ENCODE assay signal across 21 cellular contexts in genomic region chr13:27245610-27246009, GRCh38.
"Had no signal": no experiment of that assay in that cellular context is flagged by ENCODE, and none has a peak within 500 bp of the region (broad histone marks: within the 10 kb centered on the region; RNA-seq: fewer than 3 reads in every experiment).

No MANE protein-coding gene starts in this region.

- ATAC-seq: activated CD8-positive, alpha-beta memory T cell treated with anti-CD3 and anti-CD28 coated beads, Interleukin-2, amount 10 ng/mL, durations not matched to agents 7 days and 5 days; activated naive CD4-positive, alpha-beta T cell treated with anti-CD3 and anti-CD28 coated beads, Interleukin-2, amount 50 U/mL, for 72 hours; PC-3 had no signal

- H3K27ac Mint-ChIP-seq: activated B cell treated with CpG ODN at 0.5 μM for 24 hours; activated CD4-positive, alpha-beta T cell treated with anti-CD3 and anti-CD28 coated beads, Interleukin-2, amount 10 ng/mL, durations not matched to agents 24 days and 14 days; activated CD8-positive, alpha-beta memory T cell treated with anti-CD3 and anti-CD28 coated beads, Interleukin-2, amount 10 ng/mL, durations not matched to agents 7 days and 5 days; activated naive CD4-positive, alpha-beta T cell treated with anti-CD3 and anti-CD28 coated beads, Interleukin-2, amount 50 U/mL, for 72 hours; activated T-cell treated with anti-CD3 and anti-CD28 coated beads, Interleukin-2, amount 50 U/mL, for 24 hours; activated T-helper 1 cell treated with anti-CD3 and anti-CD28 coated beads, Interleukin-12 subunit alpha, Interleukin-12 subunit beta, Interleukin-2, Interleukin-4 antibody, amounts not matched to agents 30 ng/mL and 10 ng/mL and 1 ng/mL, durations not matched to agents 14 hours and 24 hours and 36 hours; T-helper 1 cell treated with Interleukin-12 subunit alpha and Interleukin-12 subunit beta and Interleukin-4 antibody, amounts not matched to agents 30 μg/mL and 1 μg/mL, for 36 hours had no signal

- H3K4me3 Mint-ChIP-seq: activated B cell treated with CpG ODN at 0.5 μM for 24 hours; activated CD4-positive, alpha-beta T cell treated with anti-CD3 and anti-CD28 coated beads, Interleukin-2, amount 10 ng/mL, durations not matched to agents 24 days and 14 days; activated CD8-positive, alpha-beta memory T cell treated with anti-CD3 and anti-CD28 coated beads, Interleukin-2, amount 10 ng/mL, durations not matched to agents 7 days and 5 days; activated T-cell treated with anti-CD3 and anti-CD28 coated beads, Interleukin-2, amount 50 U/mL, for 24 hours; activated T-helper 1 cell treated with anti-CD3 and anti-CD28 coated beads, Interleukin-12 subunit alpha, Interleukin-12 subunit beta, Interleukin-2, Interleukin-4 antibody, amounts not matched to agents 30 ng/mL and 10 ng/mL and 1 ng/mL, durations not matched to agents 14 hours and 24 hours and 36 hours; T-helper 1 cell treated with Interleukin-12 subunit alpha and Interleukin-12 subunit beta and Interleukin-4 antibody, amounts not matched to agents 30 μg/mL and 1 μg/mL, for 36 hours had no signal

- H3K9me3 Mint-ChIP-seq: activated B cell treated with CpG ODN at 0.5 μM for 24 hours; activated CD4-positive, alpha-beta T cell treated with anti-CD3 and anti-CD28 coated beads, Interleukin-2, amount 10 ng/mL, durations not matched to agents 24 days and 14 days; activated naive CD4-positive, alpha-beta T cell treated with anti-CD3 and anti-CD28 coated beads, Interleukin-2, amount 50 U/mL, for 72 hours; activated T-cell treated with anti-CD3 and anti-CD28 coated beads, Interleukin-2, amount 50 U/mL, for 24 hours; activated T-helper 1 cell treated with anti-CD3 and anti-CD28 coated beads, Interleukin-12 subunit alpha, Interleukin-12 subunit beta, Interleukin-2, Interleukin-4 antibody, amounts not matched to agents 30 ng/mL and 10 ng/mL and 1 ng/mL, durations not matched to agents 14 hours and 24 hours and 36 hours; T-helper 1 cell treated with Interleukin-12 subunit alpha and Interleukin-12 subunit beta and Interleukin-4 antibody, amounts not matched to agents 30 μg/mL and 1 μg/mL, for 36 hours had no signal

- H3K27me3 Mint-ChIP-seq: activated B cell treated with CpG ODN at 0.5 μM for 24 hours; activated CD4-positive, alpha-beta T cell treated with anti-CD3 and anti-CD28 coated beads, Interleukin-2, amount 10 ng/mL, durations not matched to agents 24 days and 14 days; activated CD8-positive, alpha-beta memory T cell treated with anti-CD3 and anti-CD28 coated beads, Interleukin-2, amount 10 ng/mL, durations not matched to agents 7 days and 5 days; activated T-cell treated with anti-CD3 and anti-CD28 coated beads, Interleukin-2, amount 50 U/mL, for 24 hours had no signal

- DNase-seq: activated B cell treated with CpG ODN at 0.5 μM for 24 hours; activated CD4-positive, alpha-beta T cell treated with anti-CD3 and anti-CD28 coated beads for 1 hour; activated CD4-positive, alpha-beta T cell treated with anti-CD3 and anti-CD28 coated beads, Interleukin-2, amount 10 ng/mL, durations not matched to agents 24 days and 14 days; activated CD4-positive, alpha-beta T cell treated with anti-CD3 and anti-CD28 coated beads, Interleukin-2, amount 50 U/mL, for 48 hours; activated CD8-positive, alpha-beta memory T cell treated with anti-CD3 and anti-CD28 coated beads, Interleukin-2, amount 10 ng/mL, durations not matched to agents 7 days and 5 days; activated effector memory CD4-positive, alpha-beta T cell treated with Interleukin-2 at 50 U/mL for 16 hours; activated naive CD4-positive, alpha-beta T cell treated with Interleukin-2 at 50 U/mL for 16 hours; activated T-cell treated with anti-CD3 and anti-CD28 coated beads, Interleukin-2, amount 50 U/mL, for 24 hours; cerebellar nuclear complex; NCI-H1048; NCI-H146; NCI-H187 treated with DMSO at 0.1 percent for 48 hours; NCI-H2081 treated with DMSO at 0.1 percent for 48 hours; NCI-H446; NCI-H524; PC-3; SHP77 treated with DMSO at 0.1 percent for 48 hours; T-helper 9 cell had no signal
